ENCODE assay signal across 8 cellular contexts in genomic region chr16:75250089-75250808, GRCh38. TPM values are rescaled to one million over a fixed set of nuclear protein-coding genes. Genes with fewer than 3 reads are reported as not detected.
A peak's percentile ranks its signal among the peaks of the same experiment; 100 is the strongest.
DNase-seq lines count a peak whose midpoint lies in the region; ATAC-seq lines count a peak whose summit lies in the region.

No MANE protein-coding gene starts in this region.

- DNase-seq in ELR (ENCODE audit: low read depth), result peak; percentile 57
- DNase-seq in SK-N-MC (ENCODE audit: low read depth, low spot score), result no peak
- peak; percentile 59 for DNase-seq in Right ventricle myocardium superior
- DNase-seq in stimulated activated CD4-positive, alpha-beta T cell treated with anti-CD3 and anti-CD28 coated beads, Interleukin-2, amount 100 ng/mL, for 48 hours, result no peak
- DNase-seq in NOMO-1 (lab: John Stamatoyannopoulos, UW; ENCODE audit: unreplicated experiment in 2 of 2), result no peak
- DNase-seq in NCI-H1694 treated with DMSO at 0.1 percent for 48 hours (lab: John Stamatoyannopoulos, UW), result no peak

- H3K36me3 ChIP-seq in SK-N-MC (ENCODE audit: insufficient read depth, low read length) (no peaks in the 10 kb centered on the region), rectal smooth muscle tissue (ENCODE audit: control insufficient read depth, insufficient read depth, low read length) (no peaks in the 10 kb centered on the region)

- H3K9ac ChIP-seq in SK-N-MC (ENCODE audit: insufficient read length), result peak overlapping the region; percentile 60
- H3K9ac ChIP-seq in rectal smooth muscle tissue (ENCODE audit: low read length), result peak overlapping the region; percentile 35

- H3K27ac ChIP-seq in SK-N-MC (no peak overlapping the region), rectal smooth muscle tissue (ENCODE audit: low read depth, low read length) (no peak overlapping the region)

- H3K9me3 ChIP-seq in SK-N-MC (ENCODE audit: low read depth, low read length), result no peaks in the 10 kb centered on the region

- no peaks in the 10 kb centered on the region for H3K27me3 ChIP-seq in rectal smooth muscle tissue (ENCODE audit: control insufficient read depth, insufficient read depth, low read length)

- intact Hi-C loops in Right ventricle myocardium superior (cut with DNase I), result no loop called here

- peaks cover 45% of the 10 kb centered on the region for H3K4me1 ChIP-seq in rectal smooth muscle tissue (ENCODE audit: control insufficient read depth, insufficient read depth, low read length)

- peak; percentile 54 for ATAC-seq in Right ventricle myocardium superior (ENCODE audit: poor library complexity)
- no peak for ATAC-seq in GM21528 (IDR thresholded peaks at IDR 0.05; ENCODE audit: low FRiP score, unreplicated experiment)

- peak overlapping the region; percentile 75 for H3K4me3 ChIP-seq in SK-N-MC
- H3K4me3 ChIP-seq in rectal smooth muscle tissue (ENCODE audit: low read length), result peak overlapping the region; percentile 68

RNA-seq across cellular contexts. Expression of gene BCAR1, which starts 1.2 kb away (rescaled TPM):
- total RNA-seq in Right ventricle myocardium superior, result 75.4 TPM

RNA-seq across cellular contexts. Expression of gene CTRB1, which starts 31.5 kb away (rescaled TPM):
- total RNA-seq in Right ventricle myocardium superior, result not detected

RNA-seq across cellular contexts. Expression of gene CTRB2, which starts 43.3 kb away (rescaled TPM):
- total RNA-seq in Right ventricle myocardium superior, result not detected

Comparison
In these comparisons a context has a peak if more than half of its experiments do, and no peak if none do; other contexts are left out.
1. DNase-seq: peak in ELR (single experiment) and Right ventricle myocardium superior (single experiment); none in SK-N-MC (single experiment), stimulated activated CD4-positive, alpha-beta T cell treated with anti-CD3 and anti-CD28 coated beads, Interleukin-2, amount 100 ng/mL, for 48 hours (0 of 2), NOMO-1 (0 of 2) and NCI-H1694 treated with DMSO at 0.1 percent for 48 hours (single experiment).